11 cellular contexts compared by ENCODE assay signal in genomic region chr11:76630600-76630999, GRCh38. TPM values are rescaled to one million over a fixed set of nuclear protein-coding genes. Genes with fewer than 3 reads are reported as not detected.
DNase-seq lines count a peak whose midpoint lies in the region; ATAC-seq, FAIRE-seq and TF ChIP-seq lines count a peak whose summit lies in the region.
"Had no signal": no experiment of that assay in that cellular context is flagged by ENCODE, and none has a peak within 500 bp of the region (broad histone marks: within the 10 kb centered on the region; RNA-seq: fewer than 3 reads in every experiment).

No MANE protein-coding gene starts in this region.

- H3K27ac ChIP-seq in left lung (peak overlapping the region; percentile 74 to 83), small intestine (ENCODE audit: low read depth in 1 of 2, low read length in 1 of 2) (peak overlapping the region in 1 of 2 donors; percentile 92)
- H3K27ac ChIP-seq: RWPE1 had no signal

- H3K9me3 Mint-ChIP-seq in activated CD4-positive, alpha-beta T cell treated with anti-CD3 and anti-CD28 coated beads, Interleukin-2, amount 10 ng/mL, durations not matched to agents 24 days and 14 days: peaks cover 11% of the 10 kb centered on the region
- H3K9me3 Mint-ChIP-seq in activated T-helper 17 cell treated with anti-CD3 and anti-CD28 coated beads, Interleukin-2, amount 50 U/mL, for 72 hours: peaks cover under 1% of the 10 kb centered on the region
- H3K9me3 Mint-ChIP-seq in stimulated activated naive CD8-positive, alpha-beta T cell treated with anti-CD3 and anti-CD28 coated beads, Interleukin-15, amount 100 ng/mL, for 72 hours: peaks cover 9 to 18% of the 10 kb centered on the region in 2 donors

- TF ChIP-seq CTCF in left lung (IDR thresholded peaks at IDR 0.05): no peak

- no peaks in the 10 kb centered on the region for H3K27me3 Mint-ChIP-seq in activated CD4-positive, alpha-beta T cell treated with anti-CD3 and anti-CD28 coated beads, Interleukin-2, amount 10 ng/mL, durations not matched to agents 24 days and 14 days
- H3K27me3 Mint-ChIP-seq in activated T-helper 17 cell treated with anti-CD3 and anti-CD28 coated beads, Interleukin-2, amount 50 U/mL, for 72 hours: peaks cover 5% of the 10 kb centered on the region
- H3K27me3 Mint-ChIP-seq in stimulated activated naive CD8-positive, alpha-beta T cell treated with anti-CD3 and anti-CD28 coated beads, Interleukin-15, amount 100 ng/mL, for 72 hours: peaks cover 9% of the 10 kb centered on the region

- peaks cover 7% of the 10 kb centered on the region for H3K36me3 Mint-ChIP-seq in activated CD4-positive, alpha-beta T cell treated with anti-CD3 and anti-CD28 coated beads, Interleukin-2, amount 10 ng/mL, durations not matched to agents 24 days and 14 days (ENCODE audit: low read depth)
- H3K36me3 Mint-ChIP-seq in activated T-helper 17 cell treated with anti-CD3 and anti-CD28 coated beads, Interleukin-2, amount 50 U/mL, for 72 hours (ENCODE audit: low read depth): no peaks in the 10 kb centered on the region

- peak overlapping the region; percentile 49 for H3K4me3 Mint-ChIP-seq in activated CD4-positive, alpha-beta T cell treated with anti-CD3 and anti-CD28 coated beads, Interleukin-2, amount 10 ng/mL, durations not matched to agents 24 days and 14 days
- H3K4me3 Mint-ChIP-seq in activated T-helper 17 cell treated with anti-CD3 and anti-CD28 coated beads, Interleukin-2, amount 50 U/mL, for 72 hours: peak overlapping the region; percentile 35
- H3K4me3 Mint-ChIP-seq in stimulated activated naive CD8-positive, alpha-beta T cell treated with anti-CD3 and anti-CD28 coated beads, Interleukin-15, amount 100 ng/mL, for 72 hours: peak overlapping the region; percentile 83 to 93

- H3K4me1 Mint-ChIP-seq in activated CD4-positive, alpha-beta T cell treated with anti-CD3 and anti-CD28 coated beads, Interleukin-2, amount 10 ng/mL, durations not matched to agents 24 days and 14 days: peaks cover 45% of the 10 kb centered on the region
- H3K4me1 Mint-ChIP-seq in activated T-helper 17 cell treated with anti-CD3 and anti-CD28 coated beads, Interleukin-2, amount 50 U/mL, for 72 hours: peaks cover 23% of the 10 kb centered on the region
- H3K4me1 Mint-ChIP-seq in stimulated activated naive CD8-positive, alpha-beta T cell treated with anti-CD3 and anti-CD28 coated beads, Interleukin-15, amount 100 ng/mL, for 72 hours: peaks cover 75% of the 10 kb centered on the region

- H3K27me3 ChIP-seq in left lung (no peaks in the 10 kb centered on the region), small intestine (ENCODE audit: control insufficient read depth in 2 of 2, insufficient read depth in 2 of 2, low read length in 2 of 2) (no peaks in the 10 kb centered on the region)

- FAIRE-seq in small intestine (lab: Jason Lieb, UNC): no peak
- FAIRE-seq: A204.1 had no signal

- H3K9me3 ChIP-seq in left lung (peaks cover 0 to 6% of the 10 kb centered on the region in 2 donors), small intestine (ENCODE audit: control insufficient read depth, low read depth) (no peaks in the 10 kb centered on the region)

- DNase-seq in activated CD4-positive, alpha-beta T cell treated with anti-CD3 and anti-CD28 coated beads, Interleukin-2, amount 10 ng/mL, durations not matched to agents 24 days and 14 days: no peak
- DNase-seq in activated CD4-positive, alpha-beta T cell treated with anti-CD3 and anti-CD28 coated beads for 4 hours: no peak
- no peak for DNase-seq in left lung
- DNase-seq in stimulated activated naive CD8-positive, alpha-beta T cell treated with anti-CD3 and anti-CD28 coated beads, Interleukin-15, amount 100 ng/mL, for 72 hours: no peak
- no peak for DNase-seq in RKO (ENCODE audit: low spot score)
- no peak for DNase-seq in small intestine
- DNase-seq: NCI-H446 treated with DMSO at 0.1 percent for 48 hours had no signal

- H3K4me3 ChIP-seq in left lung: no peak overlapping the region
- H3K4me3 ChIP-seq in small intestine (ENCODE audit: low read depth in 1 of 2, low read length in 2 of 2): no peak overlapping the region

- intact Hi-C loops in activated CD4-positive, alpha-beta T cell treated with anti-CD3 and anti-CD28 coated beads, Interleukin-2, amount 10 ng/mL, durations not matched to agents 24 days and 14 days (cut with micrococcal nuclease): no loop called here
- intact Hi-C loops in left lung (cut with DNase I): no loop called here

- ATAC-seq in activated T-helper 17 cell treated with anti-CD3 and anti-CD28 coated beads, Interleukin-2, amount 50 U/mL, for 72 hours (replicated peaks): no peak
- ATAC-seq in left lung (no peak), HG03108 (IDR thresholded peaks at IDR 0.05; ENCODE audit: unreplicated experiment) (no peak)
- no peak for ATAC-seq in stimulated activated naive CD8-positive, alpha-beta T cell treated with anti-CD3 and anti-CD28 coated beads, Interleukin-15, amount 100 ng/mL, for 72 hours

- peaks cover 5 to 41% of the 10 kb centered on the region in 2 donors for H3K4me1 ChIP-seq in left lung
- no peaks in the 10 kb centered on the region for H3K4me1 ChIP-seq in small intestine (ENCODE audit: control insufficient read depth in 2 of 2, insufficient read depth in 1 of 2, low read depth in 1 of 2, low read length in 1 of 2)

- H3K36me3 ChIP-seq in left lung (no peaks in the 10 kb centered on the region), small intestine (ENCODE audit: control insufficient read depth in 2 of 2, insufficient read depth in 2 of 2, low read length in 2 of 2) (no peaks in the 10 kb centered on the region)

- 57 to 80% (median 78%) methylated on average over 3 of the region's 3 CpGs for WGBS in small intestine, 3 donors

- H3K27ac Mint-ChIP-seq in activated CD4-positive, alpha-beta T cell treated with anti-CD3 and anti-CD28 coated beads, Interleukin-2, amount 10 ng/mL, durations not matched to agents 24 days and 14 days: peak overlapping the region; percentile 96
- peak overlapping the region; percentile 31 for H3K27ac Mint-ChIP-seq in activated T-helper 17 cell treated with anti-CD3 and anti-CD28 coated beads, Interleukin-2, amount 50 U/mL, for 72 hours
- peak overlapping the region; percentile 98 to 99 for H3K27ac Mint-ChIP-seq in stimulated activated naive CD8-positive, alpha-beta T cell treated with anti-CD3 and anti-CD28 coated beads, Interleukin-15, amount 100 ng/mL, for 72 hours

RNA-seq across cellular contexts. Expression of gene LRRC32, which starts 39.9 kb away (rescaled TPM):
- total RNA-seq in activated CD4-positive, alpha-beta T cell treated with anti-CD3 and anti-CD28 coated beads, Interleukin-2, amount 10 ng/mL, durations not matched to agents 24 days and 14 days: 6.6 and 8.6 TPM in 2 replicates
- 1 to 10 TPM; 4.5 to 5.6 TPM for total RNA-seq in activated T-helper 17 cell treated with anti-CD3 and anti-CD28 coated beads, Interleukin-2, amount 50 U/mL, for 72 hours
- 10 to 100 TPM; 38.7 to 66.8 TPM for total RNA-seq in left lung
- polyA plus RNA-seq in small intestine: 10 to 100 TPM in 1 of 3 donors, 1 to 10 TPM in 2; 2.2 to 44.7 (median 4.1) TPM

Comparison
In these comparisons a context has a peak if more than half of its experiments do, and no peak if none do; other contexts are left out.
1. H3K27ac Mint-ChIP-seq: peak in every context shown above with its lines; median percentile 98 in stimulated activated naive CD8-positive, alpha-beta T cell treated with anti-CD3 and anti-CD28 coated beads, Interleukin-15, amount 100 ng/mL, for 72 hours; 96 in activated CD4-positive, alpha-beta T cell treated with anti-CD3 and anti-CD28 coated beads, Interleukin-2, amount 10 ng/mL, durations not matched to agents 24 days and 14 days; 31 in activated T-helper 17 cell treated with anti-CD3 and anti-CD28 coated beads, Interleukin-2, amount 50 U/mL, for 72 hours.
2. H3K4me3 Mint-ChIP-seq: peak in every context shown above with its lines; median percentile 88 in stimulated activated naive CD8-positive, alpha-beta T cell treated with anti-CD3 and anti-CD28 coated beads, Interleukin-15, amount 100 ng/mL, for 72 hours; 49 in activated CD4-positive, alpha-beta T cell treated with anti-CD3 and anti-CD28 coated beads, Interleukin-2, amount 10 ng/mL, durations not matched to agents 24 days and 14 days; 35 in activated T-helper 17 cell treated with anti-CD3 and anti-CD28 coated beads, Interleukin-2, amount 50 U/mL, for 72 hours.